10 cellular contexts compared by ENCODE assay signal in genomic region chr12:48972213-48973021, GRCh38. TPM values are rescaled to one million over a fixed set of nuclear protein-coding genes. Genes with fewer than 3 reads are reported as not detected.
DNase-seq lines count a peak whose midpoint lies in the region; ATAC-seq and TF ChIP-seq lines count a peak whose summit lies in the region.
"Had no signal": no experiment of that assay in that cellular context is flagged by ENCODE, and none has a peak within 500 bp of the region (broad histone marks: within the 10 kb centered on the region; RNA-seq: fewer than 3 reads in every experiment).

No MANE protein-coding gene starts in this region.

- H3K9me3 Mint-ChIP-seq in activated T-cell treated with anti-CD3 and anti-CD28 coated beads, Interleukin-2, amount 50 U/mL, for 72 hours: no peaks in the 10 kb centered on the region
- H3K9me3 Mint-ChIP-seq in natural killer cell treated with Interleukin-12 subunit alpha and Interleukin-12 subunit beta and Interleukin-15 and Interleukin-18, amount 100 ng/mL, for 72 hours: no peaks in the 10 kb centered on the region

- no peak overlapping the region for H3K27ac ChIP-seq in dorsolateral prefrontal cortex
- H3K27ac ChIP-seq: ascending aorta had no signal

- peak overlapping the region in 2 of 59 donors; percentile 61 to 65 for H3K4me3 ChIP-seq in dorsolateral prefrontal cortex

- H3K27me3 ChIP-seq in dorsolateral prefrontal cortex: peaks cover 0 to 69% (median 39%) of the 10 kb centered on the region in 45 donors

- DNase-seq in EL (peak; percentile 85), M059J (ENCODE audit: low read depth) (peak; percentile 89), dorsolateral prefrontal cortex (no peak), NCI-H2029 treated with DMSO at 0.1 percent for 48 hours (lab: John Stamatoyannopoulos, UW) (no peak)
- peak; percentile 64 to 76 for DNase-seq in activated T-cell treated with anti-CD3 and anti-CD28 coated beads, Interleukin-2, amount 50 U/mL, for 72 hours
- DNase-seq in natural killer cell treated with Interleukin-12 subunit alpha and Interleukin-12 subunit beta and Interleukin-15 and Interleukin-18, amount 100 ng/mL, for 72 hours (ENCODE audit: low spot score): peak; percentile 72
- no peak for DNase-seq in effector CD4-positive, alpha-beta T cell

- H3K4me3 Mint-ChIP-seq in activated T-cell treated with anti-CD3 and anti-CD28 coated beads, Interleukin-2, amount 50 U/mL, for 72 hours: peak overlapping the region; percentile 84 to 88
- H3K4me3 Mint-ChIP-seq in natural killer cell treated with Interleukin-12 subunit alpha and Interleukin-12 subunit beta and Interleukin-15 and Interleukin-18, amount 100 ng/mL, for 72 hours: peak overlapping the region; percentile 67

- H3K27ac Mint-ChIP-seq in activated T-cell treated with anti-CD3 and anti-CD28 coated beads, Interleukin-2, amount 50 U/mL, for 72 hours: no peak overlapping the region
- H3K27ac Mint-ChIP-seq in natural killer cell treated with Interleukin-12 subunit alpha and Interleukin-12 subunit beta and Interleukin-15 and Interleukin-18, amount 100 ng/mL, for 72 hours: no peak overlapping the region

- intact Hi-C loops in dorsolateral prefrontal cortex (cut with DNase I): no loop called here

- TF ChIP-seq CTCF in dorsolateral prefrontal cortex (IDR thresholded peaks at IDR 0.05 in 54 of 56, conservative IDR thresholded peaks at IDR 0.05 in 2 of 56; ENCODE audit: low read depth in 1 of 56, partially characterized antibody in 56 of 56): no peak

- peak; percentile 53 to 58 for ATAC-seq in activated T-cell treated with anti-CD3 and anti-CD28 coated beads, Interleukin-2, amount 50 U/mL, for 72 hours (replicated peaks in 1 of 2)
- peak; percentile 75 to 79 for ATAC-seq in natural killer cell treated with Interleukin-12 subunit alpha and Interleukin-12 subunit beta and Interleukin-15 and Interleukin-18, amount 100 ng/mL, for 72 hours
- no peak for ATAC-seq in GM19351 (IDR thresholded peaks at IDR 0.05; ENCODE audit: unreplicated experiment)

- no peaks in the 10 kb centered on the region for H3K36me3 Mint-ChIP-seq in activated T-cell treated with anti-CD3 and anti-CD28 coated beads, Interleukin-2, amount 50 U/mL, for 72 hours (ENCODE audit: insufficient read depth in 2 of 2)
- no peaks in the 10 kb centered on the region for H3K36me3 Mint-ChIP-seq in natural killer cell treated with Interleukin-12 subunit alpha and Interleukin-12 subunit beta and Interleukin-15 and Interleukin-18, amount 100 ng/mL, for 72 hours

- H3K27me3 Mint-ChIP-seq in activated T-cell treated with anti-CD3 and anti-CD28 coated beads, Interleukin-2, amount 50 U/mL, for 72 hours (ENCODE audit: low read depth): peaks cover 88% of the 10 kb centered on the region
- peaks cover 31 to 34% of the 10 kb centered on the region in 2 donors for H3K27me3 Mint-ChIP-seq in natural killer cell treated with Interleukin-12 subunit alpha and Interleukin-12 subunit beta and Interleukin-15 and Interleukin-18, amount 100 ng/mL, for 72 hours

- peaks cover 48% of the 10 kb centered on the region for H3K4me1 Mint-ChIP-seq in activated T-cell treated with anti-CD3 and anti-CD28 coated beads, Interleukin-2, amount 50 U/mL, for 72 hours (ENCODE audit: low read depth)
- H3K4me1 Mint-ChIP-seq in natural killer cell treated with Interleukin-12 subunit alpha and Interleukin-12 subunit beta and Interleukin-15 and Interleukin-18, amount 100 ng/mL, for 72 hours (ENCODE audit: low read depth in 2 of 2): peaks cover 34 to 38% of the 10 kb centered on the region in 2 donors

RNA-seq across cellular contexts. Expression of gene WNT10B, which starts 0.9 kb away (rescaled TPM):
- total RNA-seq in M059J (2014; rRNA removed; shearing (Covaris generic)): 0.27 TPM in 1 of 2 replicates, not detected in the other
- 1 to 10 TPM in 1 of 2 donors, under 1 TPM in 1; 0.31 to 1.7 TPM for total RNA-seq in activated T-cell treated with anti-CD3 and anti-CD28 coated beads, Interleukin-2, amount 50 U/mL, for 72 hours
- total RNA-seq in natural killer cell treated with Interleukin-12 subunit alpha and Interleukin-12 subunit beta and Interleukin-15 and Interleukin-18, amount 100 ng/mL, for 72 hours: under 1 TPM in 1 of 2 donors, not detected in 1; 0.50 TPM
- 10 to 100 TPM in 117 of 120 experiments, 1 to 10 TPM in 3; 4.9 to 30.8 (median 18.4) TPM for total RNA-seq in dorsolateral prefrontal cortex

RNA-seq across cellular contexts. Expression of gene WNT1, which starts 5.7 kb away (rescaled TPM):
- total RNA-seq in M059J (2014; rRNA removed; shearing (Covaris generic)): not detected in 2 replicates
- under 1 TPM in 1 of 2 donors, not detected in 1; 0.42 TPM for total RNA-seq in activated T-cell treated with anti-CD3 and anti-CD28 coated beads, Interleukin-2, amount 50 U/mL, for 72 hours
- not detected for total RNA-seq in natural killer cell treated with Interleukin-12 subunit alpha and Interleukin-12 subunit beta and Interleukin-15 and Interleukin-18, amount 100 ng/mL, for 72 hours
- total RNA-seq in dorsolateral prefrontal cortex: under 1 TPM in 6 of 120 experiments, not detected in 114; 0.43 to 0.67 (median 0.55) TPM
- total RNA-seq: ascending aorta, liver had no signal

RNA-seq across cellular contexts. Expression of gene ARF3, which starts 15.1 kb away (rescaled TPM):
- total RNA-seq in M059J (2014; rRNA removed; shearing (Covaris generic)): 80.8 and 81.3 TPM in 2 replicates
- 10 to 100 TPM; 73.5 to 96.5 TPM for total RNA-seq in activated T-cell treated with anti-CD3 and anti-CD28 coated beads, Interleukin-2, amount 50 U/mL, for 72 hours
- total RNA-seq in natural killer cell treated with Interleukin-12 subunit alpha and Interleukin-12 subunit beta and Interleukin-15 and Interleukin-18, amount 100 ng/mL, for 72 hours: 100 to 1,000 TPM; 125 to 156 TPM
- total RNA-seq in dorsolateral prefrontal cortex: 100 to 1,000 TPM; 265 to 726 (median 526) TPM

RNA-seq across cellular contexts. Expression of gene DDN, which starts 26.8 kb away (rescaled TPM):
- not detected in 2 replicates for total RNA-seq in M059J (2014; rRNA removed; shearing (Covaris generic))
- under 1 TPM; 0.25 to 0.38 TPM for total RNA-seq in activated T-cell treated with anti-CD3 and anti-CD28 coated beads, Interleukin-2, amount 50 U/mL, for 72 hours
- total RNA-seq in natural killer cell treated with Interleukin-12 subunit alpha and Interleukin-12 subunit beta and Interleukin-15 and Interleukin-18, amount 100 ng/mL, for 72 hours: 1 to 10 TPM in 1 of 2 donors, under 1 TPM in 1; 0.48 to 1.1 TPM
- 100 to 1,000 TPM in 112 of 120 experiments, 10 to 100 TPM in 8; 34.2 to 277 (median 160) TPM for total RNA-seq in dorsolateral prefrontal cortex
- total RNA-seq: ascending aorta had no signal

RNA-seq across cellular contexts. Expression of gene PRKAG1, which starts 46.2 kb away (rescaled TPM):
- 56.0 and 59.3 TPM in 2 replicates for total RNA-seq in M059J (2014; rRNA removed; shearing (Covaris generic))
- total RNA-seq in activated T-cell treated with anti-CD3 and anti-CD28 coated beads, Interleukin-2, amount 50 U/mL, for 72 hours: 10 to 100 TPM; 66.1 to 79.3 TPM
- 10 to 100 TPM; 63.4 to 70.3 TPM for total RNA-seq in natural killer cell treated with Interleukin-12 subunit alpha and Interleukin-12 subunit beta and Interleukin-15 and Interleukin-18, amount 100 ng/mL, for 72 hours
- 10 to 100 TPM; 26.4 to 67.1 (median 46.4) TPM for total RNA-seq in dorsolateral prefrontal cortex

Comparison
In these comparisons a context has a peak if more than half of its experiments do, and no peak if none do; other contexts are left out.
1. DNase-seq: peak in EL (single experiment), M059J (single experiment), activated T-cell treated with anti-CD3 and anti-CD28 coated beads, Interleukin-2, amount 50 U/mL, for 72 hours (2 of 2) and natural killer cell treated with Interleukin-12 subunit alpha and Interleukin-12 subunit beta and Interleukin-15 and Interleukin-18, amount 100 ng/mL, for 72 hours (single experiment); none in dorsolateral prefrontal cortex (0 of 10), effector CD4-positive, alpha-beta T cell (single experiment) and NCI-H2029 treated with DMSO at 0.1 percent for 48 hours (single experiment).